Comparison of ENCODE assay signal across 1 cellular context in the genomic region with DNA sequence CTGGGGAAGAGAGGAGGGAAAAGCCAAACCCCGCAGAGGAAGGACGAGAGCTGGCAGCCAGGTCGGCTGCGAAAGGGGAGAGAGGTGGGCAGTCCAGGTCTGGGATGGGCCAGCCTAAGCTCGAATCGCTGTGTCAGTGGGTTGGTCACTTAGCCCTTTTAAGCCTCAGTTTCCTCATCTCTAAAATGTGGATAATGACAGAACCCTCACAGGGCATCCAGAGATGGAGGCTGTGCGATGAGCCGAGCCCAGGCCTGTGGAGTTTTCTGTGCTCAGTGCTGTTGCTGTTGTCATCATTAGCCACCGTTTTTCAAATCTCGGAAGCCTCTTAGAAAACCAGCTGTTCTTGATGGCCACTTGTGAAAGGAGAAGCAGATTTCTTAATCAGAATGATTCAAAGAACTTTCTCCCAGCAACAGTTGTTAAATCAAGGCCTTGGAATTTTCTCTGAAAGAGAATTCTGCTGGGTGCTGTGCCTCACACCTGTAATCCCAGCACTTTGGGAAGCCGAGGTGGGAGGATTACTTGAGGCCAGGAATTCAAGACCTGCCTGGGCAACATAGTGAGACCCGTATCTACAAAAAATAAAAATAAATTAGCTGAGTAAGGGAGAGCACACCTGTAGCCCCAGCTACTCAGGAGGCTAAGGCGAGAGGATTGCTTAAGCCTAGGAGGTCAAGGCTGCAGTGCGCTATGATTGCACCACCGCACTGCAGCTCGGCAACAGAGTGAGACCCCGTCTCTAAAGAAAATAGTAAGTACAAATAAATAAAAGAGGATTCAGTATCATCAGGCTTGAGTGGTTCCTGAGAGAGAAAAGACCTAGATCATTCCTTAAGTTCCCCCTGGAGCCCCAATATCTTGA.
TF ChIP-seq lines count a peak whose summit lies in the region.

No MANE protein-coding gene starts in this region.

TF ChIP-seq in SK-N-SH, 30 proteins besides CTCF, POLR2A, EP300 and RAD21 (continued from another document):
- TF ChIP-seq, protein P1, sequence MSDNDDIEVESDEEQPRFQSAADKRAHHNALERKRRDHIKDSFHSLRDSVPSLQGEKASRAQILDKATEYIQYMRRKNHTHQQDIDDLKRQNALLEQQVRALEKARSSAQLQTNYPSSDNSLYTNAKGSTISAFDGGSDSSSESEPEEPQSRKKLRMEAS (IDR thresholded peaks at IDR 0.05; ENCODE audit: low read depth), result no peak
- TF ChIP-seq CHD2 (IDR thresholded peaks at IDR 0.05; ENCODE audit: low read length, partially characterized antibody) (no peak), RXRA (IDR thresholded peaks at IDR 0.05; ENCODE audit: borderline replicate concordance, low read depth) (no peak), TAF1 (IDR thresholded peaks at IDR 0.05; ENCODE audit: borderline replicate concordance, low read depth, low read length) (no peak), FOXJ3 (CRISPR knock-in tag; IDR thresholded peaks at IDR 0.05) (no peak), GATA2 (CRISPR knock-in tag; IDR thresholded peaks at IDR 0.05) (no peak), FOSL2 (IDR thresholded peaks at IDR 0.05; ENCODE audit: borderline replicate concordance, low read depth) (no peak)
- TF ChIP-seq, protein P2, sequence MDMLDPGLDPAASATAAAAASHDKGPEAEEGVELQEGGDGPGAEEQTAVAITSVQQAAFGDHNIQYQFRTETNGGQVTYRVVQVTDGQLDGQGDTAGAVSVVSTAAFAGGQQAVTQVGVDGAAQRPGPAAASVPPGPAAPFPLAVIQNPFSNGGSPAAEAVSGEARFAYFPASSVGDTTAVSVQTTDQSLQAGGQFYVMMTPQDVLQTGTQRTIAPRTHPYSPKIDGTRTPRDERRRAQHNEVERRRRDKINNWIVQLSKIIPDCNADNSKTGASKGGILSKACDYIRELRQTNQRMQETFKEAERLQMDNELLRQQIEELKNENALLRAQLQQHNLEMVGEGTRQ (IDR thresholded peaks at IDR 0.05; ENCODE audit: borderline replicate concordance, low read depth, low read length), result no peak
